1 cellular context compared by ENCODE assay signal in the genomic region with DNA sequence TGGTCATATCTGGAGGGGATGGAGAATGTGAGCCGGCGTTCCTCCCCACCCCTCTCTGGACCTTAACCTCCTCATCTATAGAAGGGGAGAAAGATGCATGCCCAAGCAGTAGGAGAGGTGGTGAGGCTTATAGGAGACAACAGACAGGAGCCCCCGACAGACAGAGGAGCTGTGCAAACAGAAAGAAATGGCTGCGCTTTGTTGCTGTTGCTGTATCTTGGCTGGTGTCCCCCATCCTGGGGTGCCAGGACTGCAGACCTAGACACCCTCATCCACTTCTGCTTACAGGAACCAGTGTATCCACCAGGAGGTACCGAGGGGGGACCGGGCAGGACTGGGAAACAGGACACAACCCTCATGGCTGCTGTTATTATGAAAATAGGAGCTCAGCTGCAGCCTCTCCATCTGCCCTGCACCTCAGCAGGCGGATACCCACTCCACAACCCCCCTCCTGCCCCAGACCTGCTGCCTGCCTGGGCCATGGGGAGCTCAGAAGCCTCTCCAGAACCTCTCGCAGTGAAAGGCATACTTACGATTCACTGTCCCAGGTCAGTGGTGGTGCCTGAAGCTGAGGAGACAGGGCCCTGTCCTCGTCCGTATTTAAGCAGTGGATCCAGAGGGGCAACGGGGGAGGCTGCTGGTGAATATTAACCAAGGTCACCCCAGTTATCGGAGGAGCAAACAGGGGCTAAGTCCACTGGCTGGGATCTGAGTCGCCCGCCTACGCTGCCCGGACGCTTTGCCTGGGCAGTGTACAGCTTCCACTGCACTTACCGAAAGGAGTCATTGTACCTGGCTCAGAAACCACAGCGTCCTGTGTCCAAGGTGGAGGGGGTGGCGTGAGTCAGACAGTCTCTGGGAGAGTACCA.
A peak's percentile ranks its signal among the peaks of the same experiment; 100 is the strongest.
TF ChIP-seq lines count a peak whose summit lies in the region.

A gene (minus strand): TSS at position 576 of the 869 bp plus-strand sequence. CDS start 5,365 bp downstream, outside the sequence.

TF ChIP-seq in HepG2, 621 proteins besides CTCF, POLR2A, EP300 and RAD21 (continued from another document and continues in another):
- TF ChIP-seq, protein P1, sequence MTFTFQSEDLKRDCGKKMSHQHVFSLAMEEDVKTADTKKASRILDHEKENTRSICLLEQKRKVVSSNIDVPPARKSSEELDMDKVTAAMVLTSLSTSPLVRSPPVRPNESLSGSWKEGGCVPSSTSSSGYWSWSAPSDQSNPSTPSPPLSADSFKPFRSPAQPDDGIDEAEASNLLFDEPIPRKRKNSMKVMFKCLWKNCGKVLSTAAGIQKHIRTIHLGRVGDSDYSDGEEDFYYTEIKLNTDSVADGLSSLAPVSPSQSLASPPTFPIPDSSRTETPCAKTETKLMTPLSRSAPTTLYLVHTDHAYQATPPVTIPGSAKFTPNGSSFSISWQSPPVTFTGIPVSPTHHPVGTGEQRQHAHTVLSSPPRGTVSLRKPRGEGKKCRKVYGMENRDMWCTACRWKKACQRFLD (CRISPR knock-in tag; IDR thresholded peaks at IDR 0.05; ENCODE audit: borderline replicate concordance): peak; percentile 82; the same call in 1 of the 2 replicates
- TF ChIP-seq NCOA1 (CRISPR knock-in tag; IDR thresholded peaks at IDR 0.05) (peak; percentile 29), MIER2 (CRISPR knock-in tag; IDR thresholded peaks at IDR 0.05) (peak; percentile 65; the same call in 1 of the 2 replicates), ZNF616 (CRISPR knock-in tag; IDR thresholded peaks at IDR 0.05; ENCODE audit: low read depth) (peak; percentile 93), ZBTB7A (CRISPR knock-in tag; IDR thresholded peaks at IDR 0.05) (peak; percentile 76; the same call in 1 of the 2 replicates), ZNF567 (CRISPR knock-in tag; IDR thresholded peaks at IDR 0.05; ENCODE audit: borderline replicate concordance) (no peak), ZNF180 (CRISPR knock-in tag; IDR thresholded peaks at IDR 0.05; ENCODE audit: borderline replicate concordance, low read depth) (no peak), U2AF2 (IDR thresholded peaks at IDR 0.05; ENCODE audit: low read depth, low read length) (no peak), SP2 (CRISPR knock-in tag; IDR thresholded peaks at IDR 0.05) (no peak), ZNF678 (CRISPR knock-in tag; IDR thresholded peaks at IDR 0.05) (no peak), ZNF790 (CRISPR knock-in tag; IDR thresholded peaks at IDR 0.05; ENCODE audit: borderline replicate concordance) (no peak), MYC (CRISPR knock-in tag; IDR thresholded peaks at IDR 0.05; ENCODE audit: borderline replicate concordance) (peak; percentile 51; the same call in 1 of the 2 replicates), PRMT3 (CRISPR knock-in tag; IDR thresholded peaks at IDR 0.05; ENCODE audit: borderline replicate concordance, low read depth) (peak; percentile 82; the same call in 1 of the 2 replicates), ZNF530 (CRISPR knock-in tag; IDR thresholded peaks at IDR 0.05; ENCODE audit: low read depth) (no peak), FOXC1 (CRISPR knock-in tag; IDR thresholded peaks at IDR 0.05; ENCODE audit: borderline replicate concordance) (0 out of 2 replicates have a peak, but pooled peaks have one; percentile 71), GABPB1 (CRISPR knock-in tag; IDR thresholded peaks at IDR 0.05) (peak; percentile 51; the same call in 1 of the 2 replicates), MAFG (CRISPR knock-in tag; IDR thresholded peaks at IDR 0.05) (no peak), TCF7L2 (IDR thresholded peaks at IDR 0.05; ENCODE audit: low read depth, low read length) (no peak; the same call in 1 of the 2 replicates), NFE2L1 (CRISPR knock-in tag; IDR thresholded peaks at IDR 0.05; ENCODE audit: borderline replicate concordance) (no peak), PHF21A (CRISPR knock-in tag; IDR thresholded peaks at IDR 0.05) (peak; percentile 94), ATAD3A (CRISPR knock-in tag; IDR thresholded peaks at IDR 0.05) (no peak), ZNF326 (CRISPR knock-in tag; IDR thresholded peaks at IDR 0.05; ENCODE audit: borderline replicate concordance) (no peak), ZNF792 (CRISPR knock-in tag; IDR thresholded peaks at IDR 0.05) (peak; percentile 93), ZNF543 (CRISPR knock-in tag; IDR thresholded peaks at IDR 0.05) (0 out of 2 replicates have a peak, but pooled peaks have one; percentile 64), ZNF121 (CRISPR knock-in tag; IDR thresholded peaks at IDR 0.05) (peak; percentile 79; the same call in 1 of the 2 replicates), POLR2AphosphoS5 (IDR thresholded peaks at IDR 0.05; ENCODE audit: low read depth, low read length) (peak; percentile 100), NRL (CRISPR knock-in tag; IDR thresholded peaks at IDR 0.05; ENCODE audit: borderline replicate concordance) (no peak; the same call in 1 of the 2 replicates), ZNF550 (CRISPR knock-in tag; IDR thresholded peaks at IDR 0.05; ENCODE audit: borderline replicate concordance) (no peak), ZFP41 (CRISPR knock-in tag; IDR thresholded peaks at IDR 0.05; ENCODE audit: borderline replicate concordance) (no peak; the same call in 1 of the 2 replicates), PTBP1 (IDR thresholded peaks at IDR 0.05; ENCODE audit: low read depth, low read length, poor library complexity, severe bottlenecking) (no peak), SATB2 (CRISPR knock-in tag; IDR thresholded peaks at IDR 0.05) (0 out of 2 replicates have a peak, but pooled peaks have one; percentile 18), YEATS4 (CRISPR knock-in tag; IDR thresholded peaks at IDR 0.05; ENCODE audit: borderline replicate concordance) (0 out of 2 replicates have a peak, but pooled peaks have one; percentile 21), HOXD1 (CRISPR knock-in tag; IDR thresholded peaks at IDR 0.05) (peak; percentile 76)
- TF ChIP-seq, protein P2, sequence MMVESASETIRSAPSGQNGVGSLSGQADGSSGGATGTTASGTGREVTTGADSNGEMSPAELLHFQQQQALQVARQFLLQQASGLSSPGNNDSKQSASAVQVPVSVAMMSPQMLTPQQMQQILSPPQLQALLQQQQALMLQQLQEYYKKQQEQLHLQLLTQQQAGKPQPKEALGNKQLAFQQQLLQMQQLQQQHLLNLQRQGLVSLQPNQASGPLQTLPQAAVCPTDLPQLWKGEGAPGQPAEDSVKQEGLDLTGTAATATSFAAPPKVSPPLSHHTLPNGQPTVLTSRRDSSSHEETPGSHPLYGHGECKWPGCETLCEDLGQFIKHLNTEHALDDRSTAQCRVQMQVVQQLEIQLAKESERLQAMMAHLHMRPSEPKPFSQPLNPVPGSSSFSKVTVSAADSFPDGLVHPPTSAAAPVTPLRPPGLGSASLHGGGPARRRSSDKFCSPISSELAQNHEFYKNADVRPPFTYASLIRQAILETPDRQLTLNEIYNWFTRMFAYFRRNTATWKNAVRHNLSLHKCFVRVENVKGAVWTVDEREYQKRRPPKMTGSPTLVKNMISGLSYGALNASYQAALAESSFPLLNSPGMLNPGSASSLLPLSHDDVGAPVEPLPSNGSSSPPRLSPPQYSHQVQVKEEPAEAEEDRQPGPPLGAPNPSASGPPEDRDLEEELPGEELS (CRISPR knock-in tag; IDR thresholded peaks at IDR 0.05): peak; percentile 93
- TF ChIP-seq, protein P3, sequence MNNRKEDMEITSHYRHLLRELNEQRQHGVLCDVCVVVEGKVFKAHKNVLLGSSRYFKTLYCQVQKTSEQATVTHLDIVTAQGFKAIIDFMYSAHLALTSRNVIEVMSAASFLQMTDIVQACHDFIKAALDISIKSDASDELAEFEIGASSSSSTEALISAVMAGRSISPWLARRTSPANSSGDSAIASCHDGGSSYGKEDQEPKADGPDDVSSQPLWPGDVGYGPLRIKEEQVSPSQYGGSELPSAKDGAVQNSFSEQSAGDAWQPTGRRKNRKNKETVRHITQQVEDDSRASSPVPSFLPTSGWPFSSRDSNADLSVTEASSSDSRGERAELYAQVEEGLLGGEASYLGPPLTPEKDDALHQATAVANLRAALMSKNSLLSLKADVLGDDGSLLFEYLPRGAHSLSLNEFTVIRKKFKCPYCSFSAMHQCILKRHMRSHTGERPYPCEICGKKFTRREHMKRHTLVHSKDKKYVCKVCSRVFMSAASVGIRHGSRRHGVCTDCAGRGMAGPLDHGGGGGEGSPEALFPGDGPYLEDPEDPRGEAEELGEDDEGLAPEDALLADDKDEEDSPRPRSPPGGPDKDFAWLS (CRISPR knock-in tag; IDR thresholded peaks at IDR 0.05; ENCODE audit: borderline replicate concordance): no peak
- TF ChIP-seq, protein P4, sequence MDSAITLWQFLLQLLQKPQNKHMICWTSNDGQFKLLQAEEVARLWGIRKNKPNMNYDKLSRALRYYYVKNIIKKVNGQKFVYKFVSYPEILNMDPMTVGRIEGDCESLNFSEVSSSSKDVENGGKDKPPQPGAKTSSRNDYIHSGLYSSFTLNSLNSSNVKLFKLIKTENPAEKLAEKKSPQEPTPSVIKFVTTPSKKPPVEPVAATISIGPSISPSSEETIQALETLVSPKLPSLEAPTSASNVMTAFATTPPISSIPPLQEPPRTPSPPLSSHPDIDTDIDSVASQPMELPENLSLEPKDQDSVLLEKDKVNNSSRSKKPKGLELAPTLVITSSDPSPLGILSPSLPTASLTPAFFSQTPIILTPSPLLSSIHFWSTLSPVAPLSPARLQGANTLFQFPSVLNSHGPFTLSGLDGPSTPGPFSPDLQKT (CRISPR knock-in tag; IDR thresholded peaks at IDR 0.05; ENCODE audit: borderline replicate concordance): no peak
- TF ChIP-seq, protein P5, sequence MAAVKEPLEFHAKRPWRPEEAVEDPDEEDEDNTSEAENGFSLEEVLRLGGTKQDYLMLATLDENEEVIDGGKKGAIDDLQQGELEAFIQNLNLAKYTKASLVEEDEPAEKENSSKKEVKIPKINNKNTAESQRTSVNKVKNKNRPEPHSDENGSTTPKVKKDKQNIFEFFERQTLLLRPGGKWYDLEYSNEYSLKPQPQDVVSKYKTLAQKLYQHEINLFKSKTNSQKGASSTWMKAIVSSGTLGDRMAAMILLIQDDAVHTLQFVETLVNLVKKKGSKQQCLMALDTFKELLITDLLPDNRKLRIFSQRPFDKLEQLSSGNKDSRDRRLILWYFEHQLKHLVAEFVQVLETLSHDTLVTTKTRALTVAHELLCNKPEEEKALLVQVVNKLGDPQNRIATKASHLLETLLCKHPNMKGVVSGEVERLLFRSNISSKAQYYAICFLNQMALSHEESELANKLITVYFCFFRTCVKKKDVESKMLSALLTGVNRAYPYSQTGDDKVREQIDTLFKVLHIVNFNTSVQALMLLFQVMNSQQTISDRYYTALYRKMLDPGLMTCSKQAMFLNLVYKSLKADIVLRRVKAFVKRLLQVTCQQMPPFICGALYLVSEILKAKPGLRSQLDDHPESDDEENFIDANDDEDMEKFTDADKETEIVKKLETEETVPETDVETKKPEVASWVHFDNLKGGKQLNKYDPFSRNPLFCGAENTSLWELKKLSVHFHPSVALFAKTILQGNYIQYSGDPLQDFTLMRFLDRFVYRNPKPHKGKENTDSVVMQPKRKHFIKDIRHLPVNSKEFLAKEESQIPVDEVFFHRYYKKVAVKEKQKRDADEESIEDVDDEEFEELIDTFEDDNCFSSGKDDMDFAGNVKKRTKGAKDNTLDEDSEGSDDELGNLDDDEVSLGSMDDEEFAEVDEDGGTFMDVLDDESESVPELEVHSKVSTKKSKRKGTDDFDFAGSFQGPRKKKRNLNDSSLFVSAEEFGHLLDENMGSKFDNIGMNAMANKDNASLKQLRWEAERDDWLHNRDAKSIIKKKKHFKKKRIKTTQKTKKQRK (IDR thresholded peaks at IDR 0.05; ENCODE audit: low read length): no peak
- TF ChIP-seq, protein P6, sequence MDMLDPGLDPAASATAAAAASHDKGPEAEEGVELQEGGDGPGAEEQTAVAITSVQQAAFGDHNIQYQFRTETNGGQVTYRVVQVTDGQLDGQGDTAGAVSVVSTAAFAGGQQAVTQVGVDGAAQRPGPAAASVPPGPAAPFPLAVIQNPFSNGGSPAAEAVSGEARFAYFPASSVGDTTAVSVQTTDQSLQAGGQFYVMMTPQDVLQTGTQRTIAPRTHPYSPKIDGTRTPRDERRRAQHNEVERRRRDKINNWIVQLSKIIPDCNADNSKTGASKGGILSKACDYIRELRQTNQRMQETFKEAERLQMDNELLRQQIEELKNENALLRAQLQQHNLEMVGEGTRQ (IDR thresholded peaks at IDR 0.05; ENCODE audit: low read depth, low read length): no peak
- TF ChIP-seq, protein P6 (CRISPR knock-in tag; IDR thresholded peaks at IDR 0.05; ENCODE audit: borderline replicate concordance): no peak
- TF ChIP-seq, protein P7, sequence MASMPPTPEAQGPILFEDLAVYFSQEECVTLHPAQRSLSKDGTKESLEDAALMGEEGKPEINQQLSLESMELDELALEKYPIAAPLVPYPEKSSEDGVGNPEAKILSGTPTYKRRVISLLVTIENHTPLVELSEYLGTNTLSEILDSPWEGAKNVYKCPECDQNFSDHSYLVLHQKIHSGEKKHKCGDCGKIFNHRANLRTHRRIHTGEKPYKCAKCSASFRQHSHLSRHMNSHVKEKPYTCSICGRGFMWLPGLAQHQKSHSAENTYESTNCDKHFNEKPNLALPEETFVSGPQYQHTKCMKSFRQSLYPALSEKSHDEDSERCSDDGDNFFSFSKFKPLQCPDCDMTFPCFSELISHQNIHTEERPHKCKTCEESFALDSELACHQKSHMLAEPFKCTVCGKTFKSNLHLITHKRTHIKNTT (CRISPR knock-in tag; IDR thresholded peaks at IDR 0.05): no peak
- TF ChIP-seq, protein P8, sequence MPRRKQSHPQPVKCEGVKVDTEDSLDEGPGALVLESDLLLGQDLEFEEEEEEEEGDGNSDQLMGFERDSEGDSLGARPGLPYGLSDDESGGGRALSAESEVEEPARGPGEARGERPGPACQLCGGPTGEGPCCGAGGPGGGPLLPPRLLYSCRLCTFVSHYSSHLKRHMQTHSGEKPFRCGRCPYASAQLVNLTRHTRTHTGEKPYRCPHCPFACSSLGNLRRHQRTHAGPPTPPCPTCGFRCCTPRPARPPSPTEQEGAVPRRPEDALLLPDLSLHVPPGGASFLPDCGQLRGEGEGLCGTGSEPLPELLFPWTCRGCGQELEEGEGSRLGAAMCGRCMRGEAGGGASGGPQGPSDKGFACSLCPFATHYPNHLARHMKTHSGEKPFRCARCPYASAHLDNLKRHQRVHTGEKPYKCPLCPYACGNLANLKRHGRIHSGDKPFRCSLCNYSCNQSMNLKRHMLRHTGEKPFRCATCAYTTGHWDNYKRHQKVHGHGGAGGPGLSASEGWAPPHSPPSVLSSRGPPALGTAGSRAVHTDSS (CRISPR knock-in tag; conservative IDR thresholded peaks at IDR 0.05): no peak
- TF ChIP-seq, protein P9, sequence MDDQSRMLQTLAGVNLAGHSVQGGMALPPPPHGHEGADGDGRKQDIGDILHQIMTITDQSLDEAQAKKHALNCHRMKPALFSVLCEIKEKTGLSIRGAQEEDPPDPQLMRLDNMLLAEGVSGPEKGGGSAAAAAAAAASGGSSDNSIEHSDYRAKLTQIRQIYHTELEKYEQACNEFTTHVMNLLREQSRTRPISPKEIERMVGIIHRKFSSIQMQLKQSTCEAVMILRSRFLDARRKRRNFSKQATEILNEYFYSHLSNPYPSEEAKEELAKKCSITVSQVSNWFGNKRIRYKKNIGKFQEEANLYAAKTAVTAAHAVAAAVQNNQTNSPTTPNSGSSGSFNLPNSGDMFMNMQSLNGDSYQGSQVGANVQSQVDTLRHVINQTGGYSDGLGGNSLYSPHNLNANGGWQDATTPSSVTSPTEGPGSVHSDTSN (CRISPR knock-in tag; IDR thresholded peaks at IDR 0.05; ENCODE audit: borderline replicate concordance): no peak
